In genomic region chrX:50202539-50202938, GRCh38 we compare ENCODE assay signal across 25 cellular contexts. TPM values are rescaled to one million over a fixed set of nuclear protein-coding genes. Genes with fewer than 3 reads are reported as not detected.
DNase-seq lines count a peak whose midpoint lies in the region; TF ChIP-seq lines count a peak whose summit lies in the region.
"Had no signal": no experiment of that assay in that cellular context is flagged by ENCODE, and none has a peak within 500 bp of the region (broad histone marks: within the 10 kb centered on the region; RNA-seq: fewer than 3 reads in every experiment).

No MANE protein-coding gene starts in this region.

- H2BK5ac ChIP-seq in mesendoderm (ENCODE audit: low read length), result no peak overlapping the region

- H4K8ac ChIP-seq in mesendoderm (ENCODE audit: low read depth, low read length), result no peak overlapping the region

- H3K79me1 ChIP-seq in mesendoderm (ENCODE audit: low read length), result no peaks in the 10 kb centered on the region

- H2AFZ ChIP-seq in ACC112 (ENCODE audit: low read length, unreplicated experiment), result peak overlapping the region; percentile 68
- peak overlapping the region; percentile 60; the same call in 1 of the 2 replicates for H2AFZ ChIP-seq in Loucy (ENCODE audit: low read length)

- H4K5ac ChIP-seq in mesendoderm (ENCODE audit: low read length), result no peak overlapping the region

- H3K56ac ChIP-seq in mesendoderm (ENCODE audit: low read length), result no peak overlapping the region

- WGBS in mesendoderm (ENCODE audit: extremely low coverage, insufficient coverage, low lambda C conversion rate), result no CpG with 5 or more reads among the region's 3 CpGs

- no peaks in the 10 kb centered on the region for H3K79me2 ChIP-seq in ACC112 (ENCODE audit: control insufficient read depth, insufficient read depth, low read length, unreplicated experiment)
- no peaks in the 10 kb centered on the region for H3K79me2 ChIP-seq in Loucy (ENCODE audit: insufficient read depth, low read length)
- H3K79me2 ChIP-seq in mesendoderm (ENCODE audit: control insufficient read depth, insufficient read depth, low read length), result no peaks in the 10 kb centered on the region

- no peak for TF ChIP-seq CTCF in Loucy (conservative IDR thresholded peaks at IDR 0.05; ENCODE audit: low read length)

- H3K23ac ChIP-seq in mesendoderm (ENCODE audit: low read length), result no peak overlapping the region

- H3K9ac ChIP-seq in Loucy (ENCODE audit: low read depth, low read length, poor library complexity, severe bottlenecking), result no peak overlapping the region
- H3K9ac ChIP-seq in mesendoderm (ENCODE audit: low read length), result no peak overlapping the region
- H3K9ac ChIP-seq: KMS-11 had no signal

- H3F3A ChIP-seq in Loucy (ENCODE audit: low read depth), result no peaks in the 10 kb centered on the region

- H2AK5ac ChIP-seq in mesendoderm (ENCODE audit: low read length), result no peak overlapping the region

- no peaks in the 10 kb centered on the region for H3K36me3 ChIP-seq in ACC112 (ENCODE audit: insufficient read depth, low read length)
- H3K36me3 ChIP-seq in Loucy (ENCODE audit: insufficient read depth, low read length), result no peaks in the 10 kb centered on the region
- H3K36me3 ChIP-seq in mesendoderm (ENCODE audit: control insufficient read depth, insufficient read depth, low read length), result no peaks in the 10 kb centered on the region
- no peaks in the 10 kb centered on the region for H3K36me3 ChIP-seq in MG63
- H3K36me3 ChIP-seq: stomach had no signal

- DNase-seq in dermis blood vessel endothelial cell (peak; percentile 25), mesendoderm (peak; percentile 52), NCI-H2171 treated with DMSO at 0.1 percent for 48 hours (lab: John Stamatoyannopoulos, UW) (no peak), MG63 (no peak)
- DNase-seq in activated CD4-positive, CD25-positive, alpha-beta regulatory T cell (lab: John Stamatoyannopoulos, UW), result no peak
- no peak for DNase-seq in stimulated activated CD8-positive, alpha-beta memory T cell treated with anti-CD3 and anti-CD28 coated beads, Interleukin-4, amount 100 ng/mL, for 48 hours
- DNase-seq: ACHN; activated CD4-positive, alpha-beta memory T cell treated with anti-CD3 and anti-CD28 coated beads, Interleukin-2, amount 10 ng/mL, durations not matched to agents 7 days and 5 days; activated naive CD4-positive, alpha-beta T cell treated with anti-CD3 and anti-CD28 coated beads, Interleukin-2, amount 10 ng/mL, durations not matched to agents 7 days and 5 days; activated T-cell treated with anti-CD3 and anti-CD28 coated beads, Interleukin-2, amount 50 U/mL, for 24 hours; aorta; natural killer cell; NCI-H1092 treated with DMSO at 0.1 percent for 48 hours; NCI-H2081; NCI-H526; OCI-M1; stomach had no signal

- H3K4ac ChIP-seq in mesendoderm (ENCODE audit: low read depth, low read length), result no peak overlapping the region

- H3K9me3 ChIP-seq in Loucy (ENCODE audit: insufficient read depth, low read depth, low read length), result no peaks in the 10 kb centered on the region
- no peaks in the 10 kb centered on the region for H3K9me3 ChIP-seq in MG63
- H3K9me3 ChIP-seq: stomach had no signal

- H3K18ac ChIP-seq in mesendoderm (ENCODE audit: low read length), result no peak overlapping the region

- no peak overlapping the region for H2BK15ac ChIP-seq in mesendoderm (replicated peaks; ENCODE audit: low read depth)

- H3K27me3 ChIP-seq in ACC112 (ENCODE audit: insufficient read depth, low read length) (no peaks in the 10 kb centered on the region), Loucy (ENCODE audit: insufficient read depth, low read length, poor library complexity, severe bottlenecking) (no peaks in the 10 kb centered on the region), mesendoderm (ENCODE audit: insufficient read depth, low read length, poor library complexity) (no peaks in the 10 kb centered on the region), MG63 (no peaks in the 10 kb centered on the region)
- H3K27me3 ChIP-seq: stomach had no signal

- H3K27ac ChIP-seq in ACC112 (ENCODE audit: low read depth, low read length) (peak overlapping the region; percentile 34; the same call in 1 of the 2 replicates), mesendoderm (ENCODE audit: low read depth, low read length) (no peak overlapping the region)
- H3K27ac ChIP-seq: C4-2B, KMS-11, stomach had no signal

- H3K4me3 ChIP-seq in ACC112 (ENCODE audit: low read depth, low read length) (no peak overlapping the region), Loucy (ENCODE audit: low read length, poor library complexity, severe bottlenecking) (no peak overlapping the region), mesendoderm (ENCODE audit: low read length) (no peak overlapping the region), MG63 (no peak overlapping the region)
- H3K4me3 ChIP-seq: GM12878, stomach had no signal

- no peak overlapping the region for H3K4me2 ChIP-seq in Loucy (ENCODE audit: low read depth, low read length, poor library complexity, severe bottlenecking)
- H3K4me2 ChIP-seq in mesendoderm (ENCODE audit: low read length), result no peak overlapping the region
- H3K4me2 ChIP-seq: KMS-11 had no signal

- no peak overlapping the region for H2BK120ac ChIP-seq in mesendoderm (ENCODE audit: low read depth, low read length)

- H4K20me1 ChIP-seq in Loucy (ENCODE audit: insufficient read depth, low read length, poor library complexity, severe bottlenecking), result no peaks in the 10 kb centered on the region

- H3K4me1 ChIP-seq in ACC112 (ENCODE audit: control insufficient read depth, insufficient read depth, low read length, unreplicated experiment) (peaks cover 7% of the 10 kb centered on the region), Loucy (ENCODE audit: insufficient read depth, low read length, poor library complexity, severe bottlenecking) (peaks cover 5% of the 10 kb centered on the region), mesendoderm (ENCODE audit: control insufficient read depth, low read depth, low read length) (no peaks in the 10 kb centered on the region)

- no peaks in the 10 kb centered on the region for H3K9me2 ChIP-seq in Loucy (replicated peaks; ENCODE audit: low read depth, low read length)

RNA-seq across cellular contexts. Expression of gene AKAP4, which starts 1.7 kb away (rescaled TPM):
- total RNA-seq in dermis blood vessel endothelial cell, result not detected in 2 replicates
- polyA plus RNA-seq in mesendoderm (2013, experiment 1 of 2), result not detected
- not detected for polyA plus RNA-seq in mesendoderm (2013, experiment 2 of 2)
- not detected in 2 replicates for total RNA-seq in MG63 (2014; rRNA removed; shearing (Covaris generic); ENCODE audit: low replicate concordance)
- total RNA-seq: activated CD4-positive, alpha-beta memory T cell treated with anti-CD3 and anti-CD28 coated beads, Interleukin-2, amount 10 ng/mL, durations not matched to agents 7 days and 5 days; aorta; chondrocyte; GM12878; mesenteric fat pad; natural killer cell; stomach; ureter had no signal
- polyA plus RNA-seq: aorta, GM12878, stomach had no signal

RNA-seq across cellular contexts. Expression of gene CCNB3, which starts 2.0 kb away (rescaled TPM):
- total RNA-seq in dermis blood vessel endothelial cell, result 0.88 TPM in 1 of 2 replicates, not detected in the other
- polyA plus RNA-seq in mesendoderm (2013, experiment 1 of 2), result 0.28 TPM
- 0.22 TPM for polyA plus RNA-seq in mesendoderm (2013, experiment 2 of 2)
- not detected in 2 replicates for total RNA-seq in MG63 (2014; rRNA removed; shearing (Covaris generic); ENCODE audit: low replicate concordance)
- polyA plus RNA-seq: aorta had no signal

Comparison
In these comparisons a context has a peak if more than half of its experiments do, and no peak if none do; other contexts are left out.
1. DNase-seq: peak in dermis blood vessel endothelial cell (single experiment) and mesendoderm (single experiment); none in NCI-H2171 treated with DMSO at 0.1 percent for 48 hours (single experiment), activated CD4-positive, CD25-positive, alpha-beta regulatory T cell (0 of 4), stimulated activated CD8-positive, alpha-beta memory T cell treated with anti-CD3 and anti-CD28 coated beads, Interleukin-4, amount 100 ng/mL, for 48 hours (single experiment) and MG63 (single experiment).